In genomic region chr13:30810261-30810701, GRCh38 we compare ENCODE assay signal across 21 cellular contexts.
DNase-seq lines count a peak whose midpoint lies in the region; ATAC-seq and TF ChIP-seq lines count a peak whose summit lies in the region.
"Had no signal": no experiment of that assay in that cellular context is flagged by ENCODE, and none has a peak within 500 bp of the region (broad histone marks: within the 10 kb centered on the region; RNA-seq: fewer than 3 reads in every experiment).

No MANE protein-coding gene starts in this region.

- intact Hi-C loops in mammary epithelial cell (cut with micrococcal nuclease) = loop anchor here (1.0 kb wide), 1 partner anchor 19 kb away; no protein-coding TSS in a partner anchor

- H3K4me1 ChIP-seq in BE2C (peaks cover 11% of the 10 kb centered on the region), mammary epithelial cell (ENCODE audit: insufficient read depth, low read length) (peaks cover 40% of the 10 kb centered on the region)
- H3K4me1 ChIP-seq: upper lobe of right lung had no signal

- WGBS in mammary epithelial cell (ENCODE audit: low coverage, missing lambda C conversion rate) = 6% methylated on average over 6 of the region's 7 CpGs

- no peak for TF ChIP-seq CTCF in BE2C (IDR thresholded peaks at IDR 0.05; ENCODE audit: low read depth, low read length)
- TF ChIP-seq CTCF in mammary epithelial cell (conservative IDR thresholded peaks at IDR 0.05 in 1 of 2, IDR thresholded peaks at IDR 0.05 in 1 of 2; ENCODE audit: extremely low read depth in 1 of 2, insufficient read depth in 1 of 2, low read depth in 1 of 2, low read length in 2 of 2) = no peak

- in situ Hi-C loops in mammary epithelial cell (cut with MboI; ENCODE audit: low sequenced_read_pairs in 2 of 2) = no loop called here

- H3K4me2 ChIP-seq in mammary epithelial cell (ENCODE audit: insufficient read depth, low read depth, low read length) = peak overlapping the region; percentile 38

- peak overlapping the region; percentile 13 for H3K27ac ChIP-seq in mammary epithelial cell (ENCODE audit: insufficient read depth, low read depth, low read length)
- H3K27ac ChIP-seq: psoas muscle, upper lobe of right lung, WERI-Rb-1 had no signal

- CTCF ChIA-PET in mammary epithelial cell (lab: Charles Lee; ENCODE audit: low non-redundant PET) = no interaction called here

- no TSS peak for BruUV-seq in mammary epithelial cell (replicated peaks; lab: Mats Ljungman, UMichigan)

- H3K4me3 ChIP-seq in BE2C (ENCODE audit: low read depth, low read length) (no peak overlapping the region), mammary epithelial cell (replicated peaks in 1 of 3; ENCODE audit: insufficient read depth in 1 of 3, low read depth in 2 of 3, low read length in 3 of 3) (no peak overlapping the region)
- H3K4me3 ChIP-seq: esophagus squamous epithelium, psoas muscle, upper lobe of right lung had no signal

- H4K20me1 ChIP-seq in mammary epithelial cell (ENCODE audit: insufficient read depth, low read length) = no peaks in the 10 kb centered on the region

- dilution Hi-C loops in mammary epithelial cell (cut with HindIII; ENCODE audit: low sequenced_read_pairs) = no loop called here

- no peak overlapping the region for H3K9ac ChIP-seq in mammary epithelial cell (ENCODE audit: insufficient read depth, low read length)

- H2AFZ ChIP-seq in mammary epithelial cell (ENCODE audit: low read depth, low read length) = peak overlapping the region; percentile 96

- DNase-seq in BE2C (peak; percentile 71), NCI-H1105 (lab: John Stamatoyannopoulos, UW) (peak; percentile 81), mammary epithelial cell (peak; percentile 49), left lobe of liver (ENCODE audit: low spot score) (no peak), HCEC 1CT (no peak), NCI-H526 (lab: John Stamatoyannopoulos, UW) (no peak)
- DNase-seq: ACHN; activated gamma-delta T cell; CD8-positive, alpha-beta T cell; cortex of kidney; esophagus squamous epithelium; left colon; NCI-H526 treated with DMSO at 0.1 percent for 48 hours; psoas muscle; stimulated activated CD4-positive, alpha-beta T cell treated with anti-CD3 and anti-CD28 coated beads, Interleukin-12 subunit alpha, Interleukin-12 subunit beta, amount 100 ng/mL, for 4 hours; stimulated activated naive CD4-positive, alpha-beta T cell; T-cell; upper lobe of right lung; WERI-Rb-1 had no signal

- ATAC-seq in left lobe of liver (peak; percentile 14), GM19023 (IDR thresholded peaks at IDR 0.05; ENCODE audit: unreplicated experiment) (no peak), GM21529 (IDR thresholded peaks at IDR 0.05; ENCODE audit: unreplicated experiment) (no peak)
- ATAC-seq: CD8-positive, alpha-beta T cell; left colon; psoas muscle; T-cell; upper lobe of right lung had no signal

- H3K79me2 ChIP-seq in mammary epithelial cell (ENCODE audit: insufficient read depth, low read length) = no peaks in the 10 kb centered on the region

- H3K36me3 ChIP-seq in BE2C (no peaks in the 10 kb centered on the region), mammary epithelial cell (ENCODE audit: insufficient read depth, low read length) (no peaks in the 10 kb centered on the region)
- H3K36me3 ChIP-seq: esophagus squamous epithelium, upper lobe of right lung, WERI-Rb-1 had no signal

- H3K27me3 ChIP-seq in BE2C (no peaks in the 10 kb centered on the region), mammary epithelial cell (ENCODE audit: insufficient read depth, low read length) (no peaks in the 10 kb centered on the region)
- H3K27me3 ChIP-seq: esophagus squamous epithelium, upper lobe of right lung had no signal

- H3K9me3 ChIP-seq in BE2C (no peaks in the 10 kb centered on the region), mammary epithelial cell (replicated peaks; ENCODE audit: insufficient read depth, low read length) (no peaks in the 10 kb centered on the region)
- H3K9me3 ChIP-seq: esophagus squamous epithelium, psoas muscle, upper lobe of right lung had no signal

Comparison
In these comparisons a context has a peak if more than half of its experiments do, and no peak if none do; other contexts are left out.
1. DNase-seq: peak in BE2C (single experiment), NCI-H1105 (single experiment) and mammary epithelial cell (single experiment); none in left lobe of liver (single experiment), HCEC 1CT (single experiment) and NCI-H526 (0 of 2).